19 cellular contexts compared by ENCODE assay signal in genomic region chr4:165879581-165879980, GRCh38. TPM values are rescaled to one million over a fixed set of nuclear protein-coding genes. Genes with fewer than 3 reads are reported as not detected.
A peak's percentile ranks its signal among the peaks of the same experiment; 100 is the strongest.
DNase-seq lines count a peak whose midpoint lies in the region; FAIRE-seq and TF ChIP-seq lines count a peak whose summit lies in the region.
"Had no signal": no experiment of that assay in that cellular context is flagged by ENCODE, and none has a peak within 500 bp of the region (broad histone marks: within the 10 kb centered on the region; RNA-seq: fewer than 3 reads in every experiment).

No MANE protein-coding gene starts in this region.

- H3K4me3 Mint-ChIP-seq in osteocyte (ENCODE audit: unreplicated experiment) = no peak overlapping the region
- no peak overlapping the region for H3K4me3 Mint-ChIP-seq in activated CD4-positive, alpha-beta T cell treated with anti-CD3 and anti-CD28 coated beads, Interleukin-2, amount 10 ng/mL, durations not matched to agents 24 days and 14 days
- H3K4me3 Mint-ChIP-seq: CD4-positive, alpha-beta memory T cell had no signal

- intact Hi-C loops in activated CD4-positive, alpha-beta T cell treated with anti-CD3 and anti-CD28 coated beads, Interleukin-2, amount 10 ng/mL, durations not matched to agents 24 days and 14 days (cut with micrococcal nuclease) = no loop called here

- H3K9me3 Mint-ChIP-seq in osteocyte (ENCODE audit: unreplicated experiment) = no peaks in the 10 kb centered on the region
- H3K9me3 Mint-ChIP-seq in activated CD4-positive, alpha-beta T cell treated with anti-CD3 and anti-CD28 coated beads, Interleukin-2, amount 10 ng/mL, durations not matched to agents 24 days and 14 days = no peaks in the 10 kb centered on the region

- peaks cover 5% of the 10 kb centered on the region for H3K36me3 Mint-ChIP-seq in osteocyte (ENCODE audit: unreplicated experiment)
- no peaks in the 10 kb centered on the region for H3K36me3 Mint-ChIP-seq in activated CD4-positive, alpha-beta T cell treated with anti-CD3 and anti-CD28 coated beads, Interleukin-2, amount 10 ng/mL, durations not matched to agents 24 days and 14 days (ENCODE audit: low read depth)
- H3K36me3 Mint-ChIP-seq: CD4-positive, alpha-beta memory T cell had no signal

- H3K27ac Mint-ChIP-seq in osteocyte (ENCODE audit: unreplicated experiment) = peak overlapping the region; percentile 59
- no peak overlapping the region for H3K27ac Mint-ChIP-seq in activated CD4-positive, alpha-beta T cell treated with anti-CD3 and anti-CD28 coated beads, Interleukin-2, amount 10 ng/mL, durations not matched to agents 24 days and 14 days
- H3K27ac Mint-ChIP-seq: CD4-positive, alpha-beta memory T cell had no signal

- DNase-seq in NCI-H82 (lab: John Stamatoyannopoulos, UW) = peak; percentile 96
- peak; percentile 7 for DNase-seq in fibroblast of gingiva (ENCODE audit: low read depth)
- no peak for DNase-seq in osteocyte (ENCODE audit: extremely low spot score, unreplicated experiment)
- DNase-seq in NOMO-1 treated with DMSO at 0.1 percent for 48 hours (lab: John Stamatoyannopoulos, UW; ENCODE audit: unreplicated experiment) = no peak
- no peak for DNase-seq in amniotic stem cell (lab: John Stamatoyannopoulos, UW)
- DNase-seq in activated CD4-positive, alpha-beta T cell treated with anti-CD3 and anti-CD28 coated beads, Interleukin-2, amount 10 ng/mL, durations not matched to agents 24 days and 14 days = no peak
- DNase-seq: Caco-2; CD4-positive, alpha-beta memory T cell; DMS53; IMR-90; NCI-H1092 treated with DMSO at 0.1 percent for 48 hours; NCI-H2081; NCI-H446 treated with DMSO at 0.1 percent for 48 hours; NCI-H774; OCI-M1 had no signal

- peaks cover 57% of the 10 kb centered on the region for H3K4me1 Mint-ChIP-seq in osteocyte (ENCODE audit: unreplicated experiment)
- H3K4me1 Mint-ChIP-seq in activated CD4-positive, alpha-beta T cell treated with anti-CD3 and anti-CD28 coated beads, Interleukin-2, amount 10 ng/mL, durations not matched to agents 24 days and 14 days = no peaks in the 10 kb centered on the region

- no peaks in the 10 kb centered on the region for H3K27me3 Mint-ChIP-seq in osteocyte (ENCODE audit: unreplicated experiment)
- H3K27me3 Mint-ChIP-seq in activated CD4-positive, alpha-beta T cell treated with anti-CD3 and anti-CD28 coated beads, Interleukin-2, amount 10 ng/mL, durations not matched to agents 24 days and 14 days = peaks cover 21% of the 10 kb centered on the region

- FAIRE-seq in G401.6 (lab: Jason Lieb, UNC) = peak; percentile 40
- FAIRE-seq: GM12878, RCC 7860 had no signal

- no peak for TF ChIP-seq CTCF in osteocyte (IDR thresholded peaks at IDR 0.05)

RNA-seq across cellular contexts. Expression of gene TLL1, which starts 6.5 kb away (rescaled TPM):
- total RNA-seq in osteocyte = 39.2 and 39.7 TPM in 2 replicates
- not detected in 2 replicates for total RNA-seq in activated CD4-positive, alpha-beta T cell treated with anti-CD3 and anti-CD28 coated beads, Interleukin-2, amount 10 ng/mL, durations not matched to agents 24 days and 14 days
- total RNA-seq: CD4-positive, alpha-beta memory T cell; IMR-90; SJSA1 had no signal

Comparison
In these comparisons a context has a peak if more than half of its experiments do, and no peak if none do; other contexts are left out.
1. DNase-seq: peak in NCI-H82 (single experiment) and fibroblast of gingiva (single experiment); none in osteocyte (single experiment), NOMO-1 treated with DMSO at 0.1 percent for 48 hours (single experiment), amniotic stem cell (single experiment) and activated CD4-positive, alpha-beta T cell treated with anti-CD3 and anti-CD28 coated beads, Interleukin-2, amount 10 ng/mL, durations not matched to agents 24 days and 14 days (single experiment).
2. RNA of gene TLL1, which starts 6.5 kb away (total RNA-seq): 39.2 to 39.7 TPM in osteocyte; not detected in activated CD4-positive, alpha-beta T cell treated with anti-CD3 and anti-CD28 coated beads, Interleukin-2, amount 10 ng/mL, durations not matched to agents 24 days and 14 days; every median in the first group is over 10 times any median in the second.